Comparison of ENCODE assay signal across 21 cellular contexts in the genomic region with DNA sequence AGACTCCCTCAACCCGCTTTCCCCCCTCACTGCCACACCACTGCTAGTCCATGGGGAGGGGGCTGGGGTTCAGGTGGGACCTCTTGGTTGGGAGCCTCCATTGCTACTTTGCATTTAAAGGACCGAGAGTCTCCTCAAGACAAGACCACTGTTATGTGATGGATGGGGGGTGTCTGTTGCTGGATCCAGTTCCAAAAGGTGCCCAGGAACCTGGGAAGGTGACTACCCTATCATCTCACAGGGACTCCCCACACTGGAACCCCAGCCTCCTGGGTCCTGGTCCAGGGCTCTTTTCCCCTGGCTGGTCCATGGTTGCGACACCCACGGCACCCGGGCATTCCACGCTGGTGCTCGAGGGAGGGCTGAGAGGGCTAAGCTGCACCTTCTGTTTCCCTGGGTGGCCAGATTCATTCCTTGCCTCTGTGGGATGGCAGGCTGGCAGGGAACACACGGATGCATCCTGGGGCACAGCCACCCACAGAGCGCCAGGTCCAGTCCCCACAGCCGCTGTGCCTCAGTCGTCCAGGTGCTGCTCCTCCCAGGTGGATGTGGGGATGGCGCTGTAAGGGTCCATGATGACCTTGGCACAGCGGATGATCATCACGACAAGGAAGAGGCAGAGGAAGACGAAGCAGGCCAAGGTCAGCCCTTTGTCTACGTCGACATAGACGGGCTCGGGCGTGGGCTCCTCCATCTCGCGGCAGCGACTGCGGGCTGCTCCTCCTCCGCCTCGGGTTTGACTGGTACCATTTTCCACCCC. TPM values are rescaled to one million over a fixed set of nuclear protein-coding genes. Genes with fewer than 3 reads are reported as not detected.
A peak's percentile ranks its signal among the peaks of the same experiment; 100 is the strongest.
DNase-seq lines count a peak whose midpoint lies in the region; ATAC-seq, FAIRE-seq and TF ChIP-seq lines count a peak whose summit lies in the region.
"Had no signal": no experiment of that assay in that cellular context is flagged by ENCODE, and none has a peak within 500 bp of the region (broad histone marks: within the 10 kb centered on the region; RNA-seq: fewer than 3 reads in every experiment).

No MANE protein-coding gene starts in this region.

- no peak overlapping the region for H3K27ac ChIP-seq in right atrium auricular region
- no peak overlapping the region for H3K27ac ChIP-seq in neuronal stem cell (replicated peaks; ENCODE audit: low read length)
- H3K27ac ChIP-seq in OCI-LY7 (ENCODE audit: low read depth, low read length, poor library complexity, severe bottlenecking), result no peak overlapping the region
- H3K27ac ChIP-seq in CD8-positive, alpha-beta T cell (ENCODE audit: low read depth, low read length), result no peak overlapping the region
- H3K27ac ChIP-seq: BLaER1, HL-60 had no signal

- no peak overlapping the region for H4K91ac ChIP-seq in neuronal stem cell (ENCODE audit: low read depth, low read length, poor library complexity)

- H3K4me2 ChIP-seq in neuronal stem cell (ENCODE audit: insufficient read depth, low read length, poor library complexity, severe bottlenecking) (no peak overlapping the region), OCI-LY7 (ENCODE audit: low read length) (no peak overlapping the region)
- H3K4me2 ChIP-seq: BLaER1, GM23338 had no signal

- H3K4ac ChIP-seq in neuronal stem cell (ENCODE audit: low read length), result no peak overlapping the region

- H3K9me2 ChIP-seq in OCI-LY7 (ENCODE audit: insufficient read depth, low read length), result no peaks in the 10 kb centered on the region

- H2AFZ ChIP-seq in neuronal stem cell (ENCODE audit: low read length), result no peak overlapping the region
- H2AFZ ChIP-seq in OCI-LY7 (ENCODE audit: low read length), result no peak overlapping the region
- H2AFZ ChIP-seq: GM23338 had no signal

- BruUV-seq in OCI-LY7 (replicated peaks; lab: Mats Ljungman, UMichigan), result no TSS peak

- DNase-seq in right atrium auricular region (ENCODE audit: low spot score), result peak; percentile 9
- DNase-seq in left cardiac atrium, result no peak
- peak; percentile 43 for DNase-seq in islet precursor cell
- no peak for DNase-seq in neuronal stem cell (ENCODE audit: low spot score)
- no peak for DNase-seq in frontal cortex (ENCODE audit: low spot score in 2 of 2)
- DNase-seq in OCI-LY7 (ENCODE audit: low spot score), result no peak
- no peak for DNase-seq in CD8-positive, alpha-beta T cell
- DNase-seq: 8988T; Calu3; CD4-positive, alpha-beta memory T cell; DMS79 treated with DMSO at 0.1 percent for 48 hours; GF-D8; H7; HFFc6 had no signal

- no peaks in the 10 kb centered on the region for H4K20me1 ChIP-seq in OCI-LY7 (ENCODE audit: insufficient read depth, low read length)
- H4K20me1 ChIP-seq: BLaER1 had no signal

- no peak overlapping the region for H4K8ac ChIP-seq in neuronal stem cell (ENCODE audit: low read depth, low read length)

- H2BK15ac ChIP-seq in neuronal stem cell (ENCODE audit: low read length), result peak overlapping the region; percentile 84

- peak overlapping the region; percentile 22 for H2BK12ac ChIP-seq in neuronal stem cell (ENCODE audit: low read length)

- H3K4me3 Mint-ChIP-seq in CD8-positive, alpha-beta T cell, result no peak overlapping the region
- H3K4me3 Mint-ChIP-seq: CD14-positive monocyte; CD4-positive, alpha-beta memory T cell; GM23338; HFFc6 had no signal

- no peak for ATAC-seq in left cardiac atrium
- no peak for ATAC-seq in CD8-positive, alpha-beta T cell
- ATAC-seq: GM23338 had no signal

- no peaks in the 10 kb centered on the region for H3K36me3 ChIP-seq in right atrium auricular region
- H3K36me3 ChIP-seq in neuronal stem cell (replicated peaks in 1 of 2; ENCODE audit: control insufficient read depth in 2 of 2, insufficient read depth in 2 of 2, low read length in 2 of 2), result no peaks in the 10 kb centered on the region
- H3K36me3 ChIP-seq in OCI-LY7 (ENCODE audit: insufficient read depth, low read length), result no peaks in the 10 kb centered on the region
- no peaks in the 10 kb centered on the region for H3K36me3 ChIP-seq in CD8-positive, alpha-beta T cell (ENCODE audit: insufficient read depth, low read length)
- H3K36me3 ChIP-seq: BLaER1 had no signal

- H3K9me3 Mint-ChIP-seq in CD8-positive, alpha-beta T cell, result no peaks in the 10 kb centered on the region
- H3K9me3 Mint-ChIP-seq: GM23338, HFFc6 had no signal

- H3K36me3 Mint-ChIP-seq in CD8-positive, alpha-beta T cell, result no peaks in the 10 kb centered on the region
- H3K36me3 Mint-ChIP-seq: CD14-positive monocyte; CD4-positive, alpha-beta memory T cell had no signal

- H3K4me1 ChIP-seq in right atrium auricular region, result no peaks in the 10 kb centered on the region
- peaks cover 0 to 1% of the 10 kb centered on the region in 2 donors for H3K4me1 ChIP-seq in neuronal stem cell (ENCODE audit: control insufficient read depth in 2 of 2, insufficient read depth in 1 of 2, low read depth in 1 of 2, low read length in 2 of 2)
- no peaks in the 10 kb centered on the region for H3K4me1 ChIP-seq in OCI-LY7 (ENCODE audit: insufficient read depth, low read length, poor library complexity, severe bottlenecking)
- no peaks in the 10 kb centered on the region for H3K4me1 ChIP-seq in CD8-positive, alpha-beta T cell (ENCODE audit: insufficient read depth, low read length)

- no peaks in the 10 kb centered on the region for H3K79me2 ChIP-seq in OCI-LY7 (ENCODE audit: insufficient read depth, low read depth, low read length)

- no peak for FAIRE-seq in frontal cortex (lab: Jason Lieb, UNC)

- WGBS in neuronal stem cell (ENCODE audit: extremely low coverage in 2 of 2, insufficient read length in 2 of 2, insufficient replicate concordance in 1 of 2), 2 donors, result no CpG with 5 or more reads among the region's 26 CpGs

- peak overlapping the region; percentile 21 for H2BK120ac ChIP-seq in neuronal stem cell (ENCODE audit: low read depth, low read length)

- peaks cover 16% of the 10 kb centered on the region for H3K27me3 Mint-ChIP-seq in CD8-positive, alpha-beta T cell (ENCODE audit: low read depth)

- H3K79me1 ChIP-seq in neuronal stem cell (ENCODE audit: low read depth, low read length), result no peaks in the 10 kb centered on the region

- H2BK5ac ChIP-seq in neuronal stem cell (ENCODE audit: low read length), result no peak overlapping the region

- H3K9ac ChIP-seq in neuronal stem cell (ENCODE audit: low read depth, low read length, poor library complexity), result no peak overlapping the region
- H3K9ac ChIP-seq: BLaER1 had no signal

- no peak for TF ChIP-seq CTCF in right atrium auricular region (IDR thresholded peaks at IDR 0.05)
- TF ChIP-seq CTCF in OCI-LY7 (conservative IDR thresholded peaks at IDR 0.05; ENCODE audit: low read length), result no peak
- no peak for TF ChIP-seq CTCF in CD8-positive, alpha-beta T cell (IDR thresholded peaks at IDR 0.05)

- H3K4me3 ChIP-seq in right atrium auricular region, result no peak overlapping the region
- no peak overlapping the region for H3K4me3 ChIP-seq in neuronal stem cell (ENCODE audit: low read length in 2 of 2)
- H3K4me3 ChIP-seq in OCI-LY7 (ENCODE audit: low read depth, low read length, poor library complexity, severe bottlenecking), result no peak overlapping the region
- no peak overlapping the region for H3K4me3 ChIP-seq in CD8-positive, alpha-beta T cell (ENCODE audit: low read depth, low read length)
- H3K4me3 ChIP-seq: BLaER1, GM23338 had no signal

- no peak overlapping the region for H3K27ac Mint-ChIP-seq in CD8-positive, alpha-beta T cell
- H3K27ac Mint-ChIP-seq: CD14-positive monocyte; CD4-positive, alpha-beta memory T cell; GM23338; HFFc6 had no signal

- no peaks in the 10 kb centered on the region for H3K4me1 Mint-ChIP-seq in CD8-positive, alpha-beta T cell (ENCODE audit: low read depth)
- H3K4me1 Mint-ChIP-seq: CD14-positive monocyte; CD4-positive, alpha-beta memory T cell had no signal

- peak overlapping the region; percentile 95 for H3K23ac ChIP-seq in neuronal stem cell (ENCODE audit: low read depth, low read length, poor library complexity)

- POLR2A ChIA-PET in OCI-LY7 (lab: Charles Lee), result no interaction called here
- POLR2A ChIA-PET in CD8-positive, alpha-beta T cell (lab: Charles Lee), result no interaction called here

- H3K9me3 ChIP-seq in right atrium auricular region (no peaks in the 10 kb centered on the region), neuronal stem cell (replicated peaks in 1 of 2; ENCODE audit: control insufficient read depth in 2 of 2, insufficient read depth in 1 of 2, low read depth in 1 of 2, low read length in 2 of 2) (no peaks in the 10 kb centered on the region), OCI-LY7 (ENCODE audit: low read length) (no peaks in the 10 kb centered on the region)
- H3K9me3 ChIP-seq in CD8-positive, alpha-beta T cell (ENCODE audit: low read length), result no peaks in the 10 kb centered on the region
- H3K9me3 ChIP-seq: BLaER1 had no signal

- peak overlapping the region; percentile 47 for H2AK5ac ChIP-seq in neuronal stem cell (ENCODE audit: low read depth, low read length)

- intact Hi-C loops in left cardiac atrium (cut with DNase I) (no loop called here), OCI-LY7 (cut with micrococcal nuclease; ENCODE audit: unreplicated experiment) (no loop called here)
- intact Hi-C loops in CD8-positive, alpha-beta T cell (cut with DNase I, micrococcal nuclease), result no loop called here

- H3K18ac ChIP-seq in neuronal stem cell (ENCODE audit: low read length), result peak overlapping the region; percentile 46

- CTCF ChIA-PET in OCI-LY7 (lab: Charles Lee; ENCODE audit: unreplicated experiment), result no interaction called here
- CTCF ChIA-PET in CD8-positive, alpha-beta T cell (lab: Charles Lee), result no interaction called here

- H3K27me3 ChIP-seq in right atrium auricular region (no peaks in the 10 kb centered on the region), neuronal stem cell (ENCODE audit: control insufficient read depth in 3 of 3, insufficient read depth in 3 of 3, low read depth in 1 of 3, low read length in 3 of 3) (peaks cover 0 to 16% (median 0%) of the 10 kb centered on the region in 3 experiments)
- no peaks in the 10 kb centered on the region for H3K27me3 ChIP-seq in CD8-positive, alpha-beta T cell (ENCODE audit: insufficient read depth, low read length)
- H3K27me3 ChIP-seq: BLaER1 had no signal

- H3K14ac ChIP-seq in neuronal stem cell (ENCODE audit: low read length), result peak overlapping the region; percentile 85

RNA-seq across cellular contexts. Expression of gene FAH, which starts 48.6 kb away (rescaled TPM):
- 10 to 100 TPM; 14.4 to 14.6 TPM for total RNA-seq in right atrium auricular region
- 10 to 100 TPM; 41.0 to 46.7 TPM for total RNA-seq in left cardiac atrium
- polyA plus RNA-seq in neuronal stem cell (2013, experiment 1 of 2), result 8.8 TPM
- polyA plus RNA-seq in neuronal stem cell (2013, experiment 2 of 2), result 7.9 TPM
- total RNA-seq in frontal cortex, result 2.9 TPM
- 9.4 and 11.9 TPM in 2 replicates for total RNA-seq in OCI-LY7 (2014; rRNA removed; shearing (Covaris generic))
- total RNA-seq in OCI-LY7 (2022), result 15.3 and 18.4 TPM in 2 replicates
- 1 to 10 TPM; 1.9 to 2.2 TPM for total RNA-seq in CD8-positive, alpha-beta T cell

RNA-seq across cellular contexts. Expression of gene CTXND1, which starts 50.6 kb away (rescaled TPM):
- total RNA-seq in right atrium auricular region (under 1 TPM; 0.22 to 0.59 TPM), left cardiac atrium (1 to 10 TPM in 1 of 2 donors, under 1 TPM in 1; 0.24 to 1.3 TPM), frontal cortex (0.41 TPM), OCI-LY7 (2022) (not detected in 2 replicates)
- polyA plus RNA-seq in neuronal stem cell (2013, experiment 1 of 2), result 0.03 TPM
- 0.03 TPM for polyA plus RNA-seq in neuronal stem cell (2013, experiment 2 of 2)
- not detected in 2 replicates for total RNA-seq in OCI-LY7 (2014; rRNA removed; shearing (Covaris generic))
- not detected for total RNA-seq in CD8-positive, alpha-beta T cell
- total RNA-seq: A673; Calu3; CD4-positive, alpha-beta memory T cell; GM23338; H7; HFFc6; HT1080 had no signal
- polyA plus RNA-seq: AG04450; CD14-positive monocyte; CD4-positive, alpha-beta memory T cell had no signal

Comparison
In these comparisons a context has a peak if more than half of its experiments do, and no peak if none do; other contexts are left out.
1. DNase-seq: peak in right atrium auricular region (single experiment) and islet precursor cell (single experiment); none in left cardiac atrium (single experiment), neuronal stem cell (single experiment), frontal cortex (0 of 2), OCI-LY7 (single experiment) and CD8-positive, alpha-beta T cell (0 of 7).